2 cellular contexts compared by ENCODE assay signal in the genomic region with DNA sequence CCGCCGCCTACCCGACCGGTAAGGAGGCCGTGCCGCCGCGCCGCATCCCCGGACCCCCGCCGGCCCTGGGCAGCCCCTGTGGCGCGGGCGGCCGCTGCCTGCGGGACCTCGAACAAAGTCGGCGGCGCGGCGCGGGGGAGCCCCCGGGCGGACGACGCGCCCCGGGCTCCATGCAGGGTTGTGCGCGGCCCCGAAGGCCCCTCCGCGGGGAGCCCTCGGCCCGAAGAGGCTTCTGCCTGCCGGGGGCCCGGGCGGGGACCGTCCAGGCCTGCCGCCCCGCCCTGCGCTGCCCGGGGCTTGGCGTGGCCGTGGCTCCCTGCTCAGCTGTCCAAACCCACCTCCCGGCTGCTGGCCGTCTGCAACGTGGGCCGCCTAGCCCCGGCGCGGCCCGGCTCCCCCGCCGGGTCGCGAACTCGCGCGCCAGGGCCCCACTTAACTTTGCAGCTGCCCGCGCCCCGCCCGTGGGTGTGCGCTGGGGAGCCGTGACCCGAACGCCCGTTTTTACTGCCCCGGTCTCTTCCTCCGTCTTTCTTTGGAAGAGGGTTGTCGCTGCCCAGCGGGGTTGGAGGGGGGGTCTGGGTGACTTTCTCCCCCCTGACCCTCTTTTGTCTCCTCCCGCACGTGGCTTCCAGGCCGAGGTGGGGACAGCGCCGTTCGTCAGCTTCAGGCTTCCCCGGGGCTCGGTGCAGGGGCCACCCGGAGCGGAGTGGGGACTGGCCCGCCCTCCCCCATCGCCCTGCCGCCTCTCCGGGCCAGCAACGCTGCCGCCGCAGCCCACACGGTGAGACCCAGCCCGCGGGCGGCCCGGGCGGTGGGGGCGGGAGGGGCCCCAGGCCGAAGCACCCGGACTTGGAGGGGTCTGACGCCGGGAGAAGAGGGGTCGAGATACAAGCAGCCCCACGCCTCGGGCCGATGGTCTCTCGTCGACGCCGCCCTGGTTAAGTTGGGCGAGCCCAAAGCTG.
TF ChIP-seq lines count a peak whose summit lies in the region.

No MANE protein-coding gene starts in this region.

TF ChIP-seq in SK-N-SH, 30 proteins besides CTCF, POLR2A, EP300 and RAD21:
- TF ChIP-seq, protein P1, sequence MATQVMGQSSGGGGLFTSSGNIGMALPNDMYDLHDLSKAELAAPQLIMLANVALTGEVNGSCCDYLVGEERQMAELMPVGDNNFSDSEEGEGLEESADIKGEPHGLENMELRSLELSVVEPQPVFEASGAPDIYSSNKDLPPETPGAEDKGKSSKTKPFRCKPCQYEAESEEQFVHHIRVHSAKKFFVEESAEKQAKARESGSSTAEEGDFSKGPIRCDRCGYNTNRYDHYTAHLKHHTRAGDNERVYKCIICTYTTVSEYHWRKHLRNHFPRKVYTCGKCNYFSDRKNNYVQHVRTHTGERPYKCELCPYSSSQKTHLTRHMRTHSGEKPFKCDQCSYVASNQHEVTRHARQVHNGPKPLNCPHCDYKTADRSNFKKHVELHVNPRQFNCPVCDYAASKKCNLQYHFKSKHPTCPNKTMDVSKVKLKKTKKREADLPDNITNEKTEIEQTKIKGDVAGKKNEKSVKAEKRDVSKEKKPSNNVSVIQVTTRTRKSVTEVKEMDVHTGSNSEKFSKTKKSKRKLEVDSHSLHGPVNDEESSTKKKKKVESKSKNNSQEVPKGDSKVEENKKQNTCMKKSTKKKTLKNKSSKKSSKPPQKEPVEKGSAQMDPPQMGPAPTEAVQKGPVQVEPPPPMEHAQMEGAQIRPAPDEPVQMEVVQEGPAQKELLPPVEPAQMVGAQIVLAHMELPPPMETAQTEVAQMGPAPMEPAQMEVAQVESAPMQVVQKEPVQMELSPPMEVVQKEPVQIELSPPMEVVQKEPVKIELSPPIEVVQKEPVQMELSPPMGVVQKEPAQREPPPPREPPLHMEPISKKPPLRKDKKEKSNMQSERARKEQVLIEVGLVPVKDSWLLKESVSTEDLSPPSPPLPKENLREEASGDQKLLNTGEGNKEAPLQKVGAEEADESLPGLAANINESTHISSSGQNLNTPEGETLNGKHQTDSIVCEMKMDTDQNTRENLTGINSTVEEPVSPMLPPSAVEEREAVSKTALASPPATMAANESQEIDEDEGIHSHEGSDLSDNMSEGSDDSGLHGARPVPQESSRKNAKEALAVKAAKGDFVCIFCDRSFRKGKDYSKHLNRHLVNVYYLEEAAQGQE (IDR thresholded peaks at IDR 0.05; ENCODE audit: low read depth, low read length): no peak
TF ChIP-seq in SK-N-SH: peak in this region for 0.

TF ChIP-seq in K562, 482 proteins besides CTCF, POLR2A, EP300 and RAD21 (continued from another document and continues in another):
- TF ChIP-seq, protein P2, sequence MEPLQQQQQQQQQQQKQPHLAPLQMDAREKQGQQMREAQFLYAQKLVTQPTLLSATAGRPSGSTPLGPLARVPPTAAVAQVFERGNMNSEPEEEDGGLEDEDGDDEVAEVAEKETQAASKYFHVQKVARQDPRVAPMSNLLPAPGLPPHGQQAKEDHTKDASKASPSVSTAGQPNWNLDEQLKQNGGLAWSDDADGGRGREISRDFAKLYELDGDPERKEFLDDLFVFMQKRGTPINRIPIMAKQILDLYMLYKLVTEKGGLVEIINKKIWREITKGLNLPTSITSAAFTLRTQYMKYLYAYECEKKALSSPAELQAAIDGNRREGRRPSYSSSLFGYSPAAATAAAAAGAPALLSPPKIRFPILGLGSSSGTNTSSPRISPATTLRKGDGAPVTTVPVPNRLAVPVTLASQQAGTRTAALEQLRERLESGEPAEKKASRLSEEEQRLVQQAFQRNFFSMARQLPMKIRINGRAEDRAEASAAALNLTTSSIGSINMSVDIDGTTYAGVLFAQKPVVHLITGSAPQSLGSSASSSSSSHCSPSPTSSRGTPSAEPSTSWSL (CRISPR knock-in tag; IDR thresholded peaks at IDR 0.05; ENCODE audit: borderline replicate concordance): no peak
- TF ChIP-seq, protein P3, sequence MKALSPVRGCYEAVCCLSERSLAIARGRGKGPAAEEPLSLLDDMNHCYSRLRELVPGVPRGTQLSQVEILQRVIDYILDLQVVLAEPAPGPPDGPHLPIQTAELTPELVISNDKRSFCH (CRISPR knock-in tag; IDR thresholded peaks at IDR 0.05): no peak
- TF ChIP-seq, protein P3 (tag; IDR thresholded peaks at IDR 0.05): 0 out of 2 replicates have a peak, but pooled peaks have one; percentile 17
- TF ChIP-seq, protein P4, sequence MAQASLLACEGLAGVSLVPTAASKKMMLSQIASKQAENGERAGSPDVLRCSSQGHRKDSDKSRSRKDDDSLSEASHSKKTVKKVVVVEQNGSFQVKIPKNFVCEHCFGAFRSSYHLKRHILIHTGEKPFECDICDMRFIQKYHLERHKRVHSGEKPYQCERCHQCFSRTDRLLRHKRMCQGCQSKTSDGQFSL (CRISPR knock-in tag; IDR thresholded peaks at IDR 0.05): peak; percentile 43; the same call in 1 of the 2 replicates
- TF ChIP-seq, protein P4 (tag; IDR thresholded peaks at IDR 0.05): no peak
- peak; percentile 53 for TF ChIP-seq ZFX (CRISPR knock-in tag; IDR thresholded peaks at IDR 0.05)
- peak; percentile 91 for TF ChIP-seq SAFB (IDR thresholded peaks at IDR 0.05; ENCODE audit: borderline replicate concordance, low read depth, low read length)
- TF ChIP-seq, protein P5, sequence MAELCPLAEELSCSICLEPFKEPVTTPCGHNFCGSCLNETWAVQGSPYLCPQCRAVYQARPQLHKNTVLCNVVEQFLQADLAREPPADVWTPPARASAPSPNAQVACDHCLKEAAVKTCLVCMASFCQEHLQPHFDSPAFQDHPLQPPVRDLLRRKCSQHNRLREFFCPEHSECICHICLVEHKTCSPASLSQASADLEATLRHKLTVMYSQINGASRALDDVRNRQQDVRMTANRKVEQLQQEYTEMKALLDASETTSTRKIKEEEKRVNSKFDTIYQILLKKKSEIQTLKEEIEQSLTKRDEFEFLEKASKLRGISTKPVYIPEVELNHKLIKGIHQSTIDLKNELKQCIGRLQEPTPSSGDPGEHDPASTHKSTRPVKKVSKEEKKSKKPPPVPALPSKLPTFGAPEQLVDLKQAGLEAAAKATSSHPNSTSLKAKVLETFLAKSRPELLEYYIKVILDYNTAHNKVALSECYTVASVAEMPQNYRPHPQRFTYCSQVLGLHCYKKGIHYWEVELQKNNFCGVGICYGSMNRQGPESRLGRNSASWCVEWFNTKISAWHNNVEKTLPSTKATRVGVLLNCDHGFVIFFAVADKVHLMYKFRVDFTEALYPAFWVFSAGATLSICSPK (IDR thresholded peaks at IDR 0.05; ENCODE audit: borderline replicate concordance): no peak
- no peak for TF ChIP-seq DDX20 (tag; IDR thresholded peaks at IDR 0.05; ENCODE audit: low read depth)
- no peak for TF ChIP-seq SUPT5H (IDR thresholded peaks at IDR 0.05)
- TF ChIP-seq, protein P6, sequence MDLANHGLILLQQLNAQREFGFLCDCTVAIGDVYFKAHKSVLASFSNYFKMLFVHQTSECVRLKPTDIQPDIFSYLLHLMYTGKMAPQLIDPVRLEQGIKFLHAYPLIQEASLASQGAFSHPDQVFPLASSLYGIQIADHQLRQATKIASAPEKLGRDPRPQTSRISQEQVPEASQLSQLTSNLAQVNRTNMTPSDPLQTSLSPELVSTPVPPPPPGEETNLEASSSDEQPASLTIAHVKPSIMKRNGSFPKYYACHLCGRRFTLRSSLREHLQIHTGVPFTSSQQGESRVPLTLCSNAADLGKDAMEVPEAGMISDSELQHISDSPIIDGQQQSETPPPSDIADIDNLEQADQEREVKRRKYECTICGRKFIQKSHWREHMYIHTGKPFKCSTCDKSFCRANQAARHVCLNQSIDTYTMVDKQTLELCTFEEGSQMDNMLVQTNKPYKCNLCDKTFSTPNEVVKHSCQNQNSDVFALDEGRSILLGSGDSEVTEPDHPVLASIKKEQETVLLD (IDR thresholded peaks at IDR 0.05): no peak
- TF ChIP-seq HMGN3 (IDR thresholded peaks at IDR 0.05; ENCODE audit: borderline replicate concordance, extremely low read depth, insufficient read length, low read depth, low read length): peak; percentile 39
- TF ChIP-seq GATAD2A (IDR thresholded peaks at IDR 0.05): no peak
- TF ChIP-seq, protein P7, sequence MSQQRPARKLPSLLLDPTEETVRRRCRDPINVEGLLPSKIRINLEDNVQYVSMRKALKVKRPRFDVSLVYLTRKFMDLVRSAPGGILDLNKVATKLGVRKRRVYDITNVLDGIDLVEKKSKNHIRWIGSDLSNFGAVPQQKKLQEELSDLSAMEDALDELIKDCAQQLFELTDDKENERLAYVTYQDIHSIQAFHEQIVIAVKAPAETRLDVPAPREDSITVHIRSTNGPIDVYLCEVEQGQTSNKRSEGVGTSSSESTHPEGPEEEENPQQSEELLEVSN (IDR thresholded peaks at IDR 0.05; ENCODE audit: borderline replicate concordance in 1 of 2, extremely low read depth in 1 of 2, insufficient read depth in 1 of 2, insufficient read length in 1 of 2, low read depth in 1 of 2, low read length in 1 of 2, poor library complexity in 1 of 2, severe bottlenecking in 1 of 2): peak in 1 of 2 experiments; percentile 36
- TF ChIP-seq RBBP5 (IDR thresholded peaks at IDR 0.05; ENCODE audit: borderline replicate concordance, insufficient read depth, low read length, poor library complexity, severe bottlenecking): peak; percentile 68
- TF ChIP-seq, protein P8, sequence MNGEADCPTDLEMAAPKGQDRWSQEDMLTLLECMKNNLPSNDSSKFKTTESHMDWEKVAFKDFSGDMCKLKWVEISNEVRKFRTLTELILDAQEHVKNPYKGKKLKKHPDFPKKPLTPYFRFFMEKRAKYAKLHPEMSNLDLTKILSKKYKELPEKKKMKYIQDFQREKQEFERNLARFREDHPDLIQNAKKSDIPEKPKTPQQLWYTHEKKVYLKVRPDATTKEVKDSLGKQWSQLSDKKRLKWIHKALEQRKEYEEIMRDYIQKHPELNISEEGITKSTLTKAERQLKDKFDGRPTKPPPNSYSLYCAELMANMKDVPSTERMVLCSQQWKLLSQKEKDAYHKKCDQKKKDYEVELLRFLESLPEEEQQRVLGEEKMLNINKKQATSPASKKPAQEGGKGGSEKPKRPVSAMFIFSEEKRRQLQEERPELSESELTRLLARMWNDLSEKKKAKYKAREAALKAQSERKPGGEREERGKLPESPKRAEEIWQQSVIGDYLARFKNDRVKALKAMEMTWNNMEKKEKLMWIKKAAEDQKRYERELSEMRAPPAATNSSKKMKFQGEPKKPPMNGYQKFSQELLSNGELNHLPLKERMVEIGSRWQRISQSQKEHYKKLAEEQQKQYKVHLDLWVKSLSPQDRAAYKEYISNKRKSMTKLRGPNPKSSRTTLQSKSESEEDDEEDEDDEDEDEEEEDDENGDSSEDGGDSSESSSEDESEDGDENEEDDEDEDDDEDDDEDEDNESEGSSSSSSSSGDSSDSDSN (IDR thresholded peaks at IDR 0.05; ENCODE audit: borderline replicate concordance in 1 of 2, low read depth in 2 of 2, low read length in 2 of 2): 0 out of 4 replicates have a peak, but pooled peaks have one; percentile 15 to 53
- TF ChIP-seq, protein P9, sequence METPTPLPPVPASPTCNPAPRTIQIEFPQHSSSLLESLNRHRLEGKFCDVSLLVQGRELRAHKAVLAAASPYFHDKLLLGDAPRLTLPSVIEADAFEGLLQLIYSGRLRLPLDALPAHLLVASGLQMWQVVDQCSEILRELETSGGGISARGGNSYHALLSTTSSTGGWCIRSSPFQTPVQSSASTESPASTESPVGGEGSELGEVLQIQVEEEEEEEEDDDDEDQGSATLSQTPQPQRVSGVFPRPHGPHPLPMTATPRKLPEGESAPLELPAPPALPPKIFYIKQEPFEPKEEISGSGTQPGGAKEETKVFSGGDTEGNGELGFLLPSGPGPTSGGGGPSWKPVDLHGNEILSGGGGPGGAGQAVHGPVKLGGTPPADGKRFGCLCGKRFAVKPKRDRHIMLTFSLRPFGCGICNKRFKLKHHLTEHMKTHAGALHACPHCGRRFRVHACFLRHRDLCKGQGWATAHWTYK (CRISPR knock-in tag; IDR thresholded peaks at IDR 0.05): no peak
- no peak for TF ChIP-seq CEBPB (tag; IDR thresholded peaks at IDR 0.05)
- 0 out of 2 replicates have a peak, but pooled peaks have one; percentile 22 for TF ChIP-seq SRSF1 (IDR thresholded peaks at IDR 0.05; ENCODE audit: low read depth, low read length)
- no peak for TF ChIP-seq STAT5A (IDR thresholded peaks at IDR 0.05; ENCODE audit: borderline replicate concordance, low read length)
- TF ChIP-seq CXXC5 (CRISPR knock-in tag; IDR thresholded peaks at IDR 0.05): 0 out of 2 replicates have a peak, but pooled peaks have one; percentile 22
- TF ChIP-seq, protein P10, sequence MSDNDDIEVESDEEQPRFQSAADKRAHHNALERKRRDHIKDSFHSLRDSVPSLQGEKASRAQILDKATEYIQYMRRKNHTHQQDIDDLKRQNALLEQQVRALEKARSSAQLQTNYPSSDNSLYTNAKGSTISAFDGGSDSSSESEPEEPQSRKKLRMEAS (CRISPR knock-in tag; IDR thresholded peaks at IDR 0.05): peak; percentile 55
- TF ChIP-seq, protein P11, sequence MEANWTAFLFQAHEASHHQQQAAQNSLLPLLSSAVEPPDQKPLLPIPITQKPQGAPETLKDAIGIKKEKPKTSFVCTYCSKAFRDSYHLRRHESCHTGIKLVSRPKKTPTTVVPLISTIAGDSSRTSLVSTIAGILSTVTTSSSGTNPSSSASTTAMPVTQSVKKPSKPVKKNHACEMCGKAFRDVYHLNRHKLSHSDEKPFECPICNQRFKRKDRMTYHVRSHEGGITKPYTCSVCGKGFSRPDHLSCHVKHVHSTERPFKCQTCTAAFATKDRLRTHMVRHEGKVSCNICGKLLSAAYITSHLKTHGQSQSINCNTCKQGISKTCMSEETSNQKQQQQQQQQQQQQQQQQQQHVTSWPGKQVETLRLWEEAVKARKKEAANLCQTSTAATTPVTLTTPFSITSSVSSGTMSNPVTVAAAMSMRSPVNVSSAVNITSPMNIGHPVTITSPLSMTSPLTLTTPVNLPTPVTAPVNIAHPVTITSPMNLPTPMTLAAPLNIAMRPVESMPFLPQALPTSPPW (CRISPR knock-in tag; IDR thresholded peaks at IDR 0.05): peak; percentile 72
- TF ChIP-seq, protein P12, sequence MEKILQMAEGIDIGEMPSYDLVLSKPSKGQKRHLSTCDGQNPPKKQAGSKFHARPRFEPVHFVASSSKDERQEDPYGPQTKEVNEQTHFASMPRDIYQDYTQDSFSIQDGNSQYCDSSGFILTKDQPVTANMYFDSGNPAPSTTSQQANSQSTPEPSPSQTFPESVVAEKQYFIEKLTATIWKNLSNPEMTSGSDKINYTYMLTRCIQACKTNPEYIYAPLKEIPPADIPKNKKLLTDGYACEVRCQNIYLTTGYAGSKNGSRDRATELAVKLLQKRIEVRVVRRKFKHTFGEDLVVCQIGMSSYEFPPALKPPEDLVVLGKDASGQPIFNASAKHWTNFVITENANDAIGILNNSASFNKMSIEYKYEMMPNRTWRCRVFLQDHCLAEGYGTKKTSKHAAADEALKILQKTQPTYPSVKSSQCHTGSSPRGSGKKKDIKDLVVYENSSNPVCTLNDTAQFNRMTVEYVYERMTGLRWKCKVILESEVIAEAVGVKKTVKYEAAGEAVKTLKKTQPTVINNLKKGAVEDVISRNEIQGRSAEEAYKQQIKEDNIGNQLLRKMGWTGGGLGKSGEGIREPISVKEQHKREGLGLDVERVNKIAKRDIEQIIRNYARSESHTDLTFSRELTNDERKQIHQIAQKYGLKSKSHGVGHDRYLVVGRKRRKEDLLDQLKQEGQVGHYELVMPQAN (IDR thresholded peaks at IDR 0.05; ENCODE audit: borderline replicate concordance): no peak
- TF ChIP-seq CBX2 (IDR thresholded peaks at IDR 0.05; ENCODE audit: insufficient read depth, low read length, poor library complexity, severe bottlenecking): no peak
- peak; percentile 52 for TF ChIP-seq MYC (IDR thresholded peaks at IDR 0.05; ENCODE audit: low read depth, low read length)
- TF ChIP-seq MYC (CRISPR knock-in tag; IDR thresholded peaks at IDR 0.05; ENCODE audit: borderline replicate concordance, low read depth): no peak
- TF ChIP-seq ZNF121 (CRISPR knock-in tag; conservative IDR thresholded peaks at IDR 0.05): no peak
